Comparison of ENCODE assay signal across 21 cellular contexts in the genomic region with DNA sequence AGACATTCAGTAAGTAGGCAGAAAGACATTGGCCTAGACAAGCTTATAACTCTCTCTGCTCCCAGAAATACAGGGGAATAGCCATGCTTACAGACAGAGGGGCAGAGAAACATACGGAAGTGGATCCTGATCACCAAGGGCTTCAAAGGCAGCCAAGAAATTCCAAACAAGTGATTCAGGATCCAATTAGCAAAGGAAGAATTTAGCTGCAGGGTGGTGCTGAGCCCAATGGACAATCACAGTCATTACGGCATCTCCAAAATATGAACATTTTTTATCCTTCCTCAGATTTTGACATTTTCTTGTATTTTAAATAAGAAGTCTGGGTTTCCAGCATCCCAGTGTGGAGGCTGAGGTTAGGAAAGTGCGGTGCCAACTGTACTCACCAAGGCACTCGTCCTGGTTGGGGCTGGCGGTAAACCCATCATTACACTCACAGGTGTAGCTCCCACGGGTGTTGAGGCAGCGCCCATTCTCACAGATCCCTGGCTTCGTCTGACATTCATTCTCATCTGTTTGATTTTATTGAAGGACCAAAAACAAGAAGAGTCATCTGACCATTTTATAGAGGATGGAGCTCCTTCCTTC.
DNase-seq lines count a peak whose midpoint lies in the region; TF ChIP-seq lines count a peak whose summit lies in the region.
"Had no signal": no experiment of that assay in that cellular context is flagged by ENCODE, and none has a peak within 500 bp of the region (broad histone marks: within the 10 kb centered on the region; RNA-seq: fewer than 3 reads in every experiment).

No MANE protein-coding gene starts in this region.

- H4K20me1 ChIP-seq in hepatocyte (ENCODE audit: insufficient read depth, poor library complexity, severe bottlenecking) = no peaks in the 10 kb centered on the region

- H3K4me2 ChIP-seq in hepatocyte = no peak overlapping the region

- TF ChIP-seq CTCF in AG04450 (IDR thresholded peaks at IDR 0.05; ENCODE audit: low read depth, low read length) = no peak
- TF ChIP-seq CTCF in astrocyte of the cerebellum (IDR thresholded peaks at IDR 0.05; ENCODE audit: low read depth, low read length, missing control alignments) = no peak
- no peak for TF ChIP-seq CTCF in hepatocyte (IDR thresholded peaks at IDR 0.05; ENCODE audit: poor library complexity)

- H3K9me3 ChIP-seq in AG04450 (ENCODE audit: control insufficient read depth, insufficient read depth, low read length) (no peaks in the 10 kb centered on the region), hepatocyte (ENCODE audit: low read depth) (no peaks in the 10 kb centered on the region)
- H3K9me3 ChIP-seq: colonic mucosa, HAP-1 had no signal

- no peaks in the 10 kb centered on the region for H3K4me1 ChIP-seq in hepatocyte (ENCODE audit: insufficient read depth)
- H3K4me1 ChIP-seq: colonic mucosa, HAP-1 had no signal

- no peaks in the 10 kb centered on the region for H3K4me1 Mint-ChIP-seq in activated naive CD4-positive, alpha-beta T cell treated with anti-CD3 and anti-CD28 coated beads for 36 hours (ENCODE audit: low read depth)
- H3K4me1 Mint-ChIP-seq: stimulated activated naive CD8-positive, alpha-beta T cell treated with anti-CD3 and anti-CD28 coated beads, Interleukin-15, amount 100 ng/mL, for 72 hours had no signal

- no peaks in the 10 kb centered on the region for H3K36me3 Mint-ChIP-seq in activated naive CD4-positive, alpha-beta T cell treated with anti-CD3 and anti-CD28 coated beads for 36 hours (ENCODE audit: low read depth)
- H3K36me3 Mint-ChIP-seq: activated naive CD8-positive, alpha-beta T cell treated with anti-CD3 and anti-CD28 coated beads, Interleukin-2, amount 10 ng/mL, durations not matched to agents 7 days and 5 days; memory B cell had no signal

- no peaks in the 10 kb centered on the region for H3K79me2 ChIP-seq in hepatocyte

- peak overlapping the region; percentile 42 for H3K27ac ChIP-seq in AG04450 (ENCODE audit: low read depth, low read length)
- H3K27ac ChIP-seq in hepatocyte = no peak overlapping the region
- H3K27ac ChIP-seq: colonic mucosa had no signal

- H3K4me3 ChIP-seq in AG04450 (ENCODE audit: low read depth, low read length) (no peak overlapping the region), astrocyte of the cerebellum (ENCODE audit: low read depth, low read length) (no peak overlapping the region), hepatocyte (no peak overlapping the region)
- H3K4me3 ChIP-seq: colonic mucosa, HAP-1 had no signal

- H3K4me3 Mint-ChIP-seq in activated naive CD4-positive, alpha-beta T cell treated with anti-CD3 and anti-CD28 coated beads for 36 hours = no peak overlapping the region
- H3K4me3 Mint-ChIP-seq: activated naive CD8-positive, alpha-beta T cell treated with anti-CD3 and anti-CD28 coated beads, Interleukin-2, amount 10 ng/mL, durations not matched to agents 7 days and 5 days; memory B cell; stimulated activated naive CD8-positive, alpha-beta T cell treated with anti-CD3 and anti-CD28 coated beads, Interleukin-15, amount 100 ng/mL, for 72 hours; T-helper 2 cell treated with Interferon-gamma antibody and Interleukin-4, amounts not matched to agents 5 μg/mL and 100 μg/mL, for 36 hours had no signal

- intact Hi-C loops in activated naive CD4-positive, alpha-beta T cell treated with anti-CD3 and anti-CD28 coated beads for 36 hours (cut with micrococcal nuclease) = no loop called here

- 82% methylated on average over 8 of the region's 8 CpGs for WGBS in hepatocyte (ENCODE audit: low lambda C conversion rate, missing lambda C conversion rate)

- H3K9me2 ChIP-seq in hepatocyte (replicated peaks; ENCODE audit: insufficient read depth) = no peaks in the 10 kb centered on the region

- no peak overlapping the region for H3K27ac Mint-ChIP-seq in activated naive CD4-positive, alpha-beta T cell treated with anti-CD3 and anti-CD28 coated beads for 36 hours
- H3K27ac Mint-ChIP-seq: activated naive CD8-positive, alpha-beta T cell treated with anti-CD3 and anti-CD28 coated beads, Interleukin-2, amount 10 ng/mL, durations not matched to agents 7 days and 5 days; memory B cell; T-helper 2 cell treated with Interferon-gamma antibody and Interleukin-4, amounts not matched to agents 5 μg/mL and 100 μg/mL, for 36 hours had no signal

- POLR2A ChIA-PET in AG04450 (lab: Yijun Ruan, JAX) = interaction anchor here (0.7 to 1.2 kb wide), 3 partner anchors 12 to 28 kb away, joined by 3 to 6 read pairs (median 3); no protein-coding TSS in a partner anchor

- in situ Hi-C loops in astrocyte of the cerebellum (cut with HindIII; ENCODE audit: low sequenced_read_pairs) = no loop called here

- CTCF ChIA-PET in AG04450 (lab: Charles Lee) = interaction anchor here (0.6 kb wide), 1 partner anchor 372 kb away, joined by 4 read pairs; no protein-coding TSS in a partner anchor
- CTCF ChIA-PET in activated naive CD4-positive, alpha-beta T cell treated with anti-CD3 and anti-CD28 coated beads for 36 hours (lab: Charles Lee) = no interaction called here

- DNase-seq in AG04450 (ENCODE audit: low read depth, low spot score) = peak; percentile 58
- peak; percentile 67 for DNase-seq in HS-27A (ENCODE audit: low read depth)
- DNase-seq in astrocyte of the cerebellum (ENCODE audit: low read depth) = peak; percentile 71
- DNase-seq in iris pigment epithelial cell (ENCODE audit: low read depth) = peak; percentile 26
- DNase-seq in hepatocyte (ENCODE audit: low spot score) = no peak
- no peak for DNase-seq in activated naive CD4-positive, alpha-beta T cell treated with anti-CD3 and anti-CD28 coated beads for 36 hours
- DNase-seq in activated CD4-positive, alpha-beta T cell treated with anti-CD3 and anti-CD28 coated beads for 48 hours = no peak
- no peak for DNase-seq in activated gamma-delta T cell (lab: John Stamatoyannopoulos, UW)
- DNase-seq: ACHN; activated CD4-positive, alpha-beta T cell treated with anti-CD3 and anti-CD28 coated beads for 4 hours; activated naive CD8-positive, alpha-beta T cell treated with anti-CD3 and anti-CD28 coated beads, Interleukin-2, amount 10 ng/mL, durations not matched to agents 7 days and 5 days; colonic mucosa; DMS53; NCI-H2029; NCI-H82; nucleus accumbens; small intestine; stimulated activated naive CD8-positive, alpha-beta T cell treated with anti-CD3 and anti-CD28 coated beads, Interleukin-15, amount 100 ng/mL, for 72 hours had no signal

- no peaks in the 10 kb centered on the region for H3K27me3 ChIP-seq in AG04450 (ENCODE audit: control insufficient read depth, insufficient read depth, low read length)
- H3K27me3 ChIP-seq in hepatocyte = no peaks in the 10 kb centered on the region
- H3K27me3 ChIP-seq: colonic mucosa had no signal

- H3K36me3 ChIP-seq in hepatocyte (replicated peaks; ENCODE audit: insufficient read depth, low read depth) = peaks cover 4% of the 10 kb centered on the region
- H3K36me3 ChIP-seq: colonic mucosa, HAP-1 had no signal

- H2AFZ ChIP-seq in hepatocyte = no peak overlapping the region

- no peaks in the 10 kb centered on the region for H3K27me3 Mint-ChIP-seq in activated naive CD4-positive, alpha-beta T cell treated with anti-CD3 and anti-CD28 coated beads for 36 hours (ENCODE audit: low read depth)
- H3K27me3 Mint-ChIP-seq: memory B cell had no signal

- no peaks in the 10 kb centered on the region for H3K9me3 Mint-ChIP-seq in activated naive CD4-positive, alpha-beta T cell treated with anti-CD3 and anti-CD28 coated beads for 36 hours
- H3K9me3 Mint-ChIP-seq: activated naive CD8-positive, alpha-beta T cell treated with anti-CD3 and anti-CD28 coated beads, Interleukin-2, amount 10 ng/mL, durations not matched to agents 7 days and 5 days; memory B cell; stimulated activated naive CD8-positive, alpha-beta T cell treated with anti-CD3 and anti-CD28 coated beads, Interleukin-15, amount 100 ng/mL, for 72 hours; T-helper 2 cell treated with Interferon-gamma antibody and Interleukin-4, amounts not matched to agents 5 μg/mL and 100 μg/mL, for 36 hours had no signal

Comparison
In these comparisons a context has a peak if more than half of its experiments do, and no peak if none do; other contexts are left out.
1. DNase-seq: peak in AG04450 (single experiment), HS-27A (single experiment), astrocyte of the cerebellum (single experiment) and iris pigment epithelial cell (single experiment); none in hepatocyte (single experiment), activated naive CD4-positive, alpha-beta T cell treated with anti-CD3 and anti-CD28 coated beads for 36 hours (single experiment), activated CD4-positive, alpha-beta T cell treated with anti-CD3 and anti-CD28 coated beads for 48 hours (single experiment) and activated gamma-delta T cell (single experiment).